12 cellular contexts compared by ENCODE assay signal in the genomic region with DNA sequence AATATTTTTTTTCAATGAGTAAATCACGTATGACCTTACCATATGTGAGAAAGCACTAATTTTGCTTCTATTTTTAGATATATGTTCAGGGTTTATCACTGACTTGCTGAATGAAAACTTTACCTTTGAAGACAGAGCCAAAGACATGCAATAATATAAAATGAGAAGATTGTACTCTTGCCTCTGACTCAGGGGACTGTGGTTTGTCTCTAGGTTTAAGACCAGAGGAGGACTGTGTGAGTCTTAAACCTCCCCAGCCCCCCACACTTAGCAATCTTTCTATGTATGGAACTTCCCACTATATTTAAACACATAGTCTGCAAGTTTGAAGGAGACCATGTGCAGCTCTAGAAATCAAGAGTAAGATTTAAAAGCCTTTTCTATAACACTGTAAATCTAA.
"Had no signal": no experiment of that assay in that cellular context is flagged by ENCODE, and none has a peak within 500 bp of the region (broad histone marks: within the 10 kb centered on the region; RNA-seq: fewer than 3 reads in every experiment).

No MANE protein-coding gene starts in this region.

- H3K27me3 ChIP-seq: left lung, ovary, sigmoid colon had no signal

- H3K27me3 Mint-ChIP-seq: activated naive CD8-positive, alpha-beta T cell treated with anti-CD3 and anti-CD28 coated beads for 36 hours; stimulated activated naive CD8-positive, alpha-beta T cell treated with anti-CD3 and anti-CD28 coated beads, Interleukin-15, Interleukin-2, amounts not matched to agents 100 ng/mL and 50 ng/mL, for 24 hours had no signal

- H3K27ac Mint-ChIP-seq: activated naive CD8-positive, alpha-beta T cell treated with anti-CD3 and anti-CD28 coated beads for 36 hours; stimulated activated naive CD8-positive, alpha-beta T cell treated with anti-CD3 and anti-CD28 coated beads, Interleukin-15, Interleukin-2, amounts not matched to agents 100 ng/mL and 50 ng/mL, for 24 hours had no signal

- H3K4me3 ChIP-seq: dorsolateral prefrontal cortex, heart left ventricle, left lung, ovary, sigmoid colon had no signal

- H3K9me3 Mint-ChIP-seq: activated naive CD8-positive, alpha-beta T cell treated with anti-CD3 and anti-CD28 coated beads for 36 hours; stimulated activated naive CD8-positive, alpha-beta T cell treated with anti-CD3 and anti-CD28 coated beads, Interleukin-15, Interleukin-2, amounts not matched to agents 100 ng/mL and 50 ng/mL, for 24 hours had no signal

- H3K36me3 ChIP-seq: heart left ventricle, left lung, ovary, sigmoid colon had no signal

- H3K9me3 ChIP-seq: heart left ventricle, left lung, ovary, sigmoid colon had no signal

- H3K36me3 Mint-ChIP-seq: activated naive CD8-positive, alpha-beta T cell treated with anti-CD3 and anti-CD28 coated beads for 36 hours had no signal

- DNase-seq: activated effector memory CD4-positive, alpha-beta T cell treated with anti-CD3 and anti-CD28 coated beads, Interleukin-2, amount 50 U/mL, for 16 hours; activated naive CD8-positive, alpha-beta T cell treated with anti-CD3 and anti-CD28 coated beads for 36 hours; anterior cingulate cortex; dorsolateral prefrontal cortex; heart left ventricle; left lung; ovary; sigmoid colon; stimulated activated CD4-positive, alpha-beta T cell treated with anti-CD3 and anti-CD28 coated beads, Interleukin-4, amount 100 ng/mL, for 1 hour; stimulated activated CD8-positive, alpha-beta memory T cell treated with anti-CD3 and anti-CD28 coated beads, Interleukin-4, amount 100 ng/mL, for 48 hours had no signal

- H3K4me1 Mint-ChIP-seq: activated naive CD8-positive, alpha-beta T cell treated with anti-CD3 and anti-CD28 coated beads for 36 hours had no signal

- H3K4me3 Mint-ChIP-seq: activated naive CD8-positive, alpha-beta T cell treated with anti-CD3 and anti-CD28 coated beads for 36 hours; stimulated activated naive CD8-positive, alpha-beta T cell treated with anti-CD3 and anti-CD28 coated beads, Interleukin-15, Interleukin-2, amounts not matched to agents 100 ng/mL and 50 ng/mL, for 24 hours had no signal

- H3K27ac ChIP-seq: dorsolateral prefrontal cortex, heart left ventricle, left lung, ovary had no signal

- ATAC-seq: esophagus mucosa, heart left ventricle, left lung had no signal

- H3K4me1 ChIP-seq: heart left ventricle, left lung had no signal
